In genomic region chr11:95512177-95512576, GRCh38 we compare ENCODE assay signal across 13 cellular contexts.
DNase-seq lines count a peak whose midpoint lies in the region; ATAC-seq and TF ChIP-seq lines count a peak whose summit lies in the region.
"Had no signal": no experiment of that assay in that cellular context is flagged by ENCODE, and none has a peak within 500 bp of the region (broad histone marks: within the 10 kb centered on the region; RNA-seq: fewer than 3 reads in every experiment).

No MANE protein-coding gene starts in this region.

- TF ChIP-seq CTCF in choroid plexus epithelial cell (conservative IDR thresholded peaks at IDR 0.05; ENCODE audit: low read depth, low read length) (no peak), thoracic aorta (IDR thresholded peaks at IDR 0.05) (no peak), type B pancreatic cell (conservative IDR thresholded peaks at IDR 0.05) (no peak)
- TF ChIP-seq CTCF in activated CD8-positive, alpha-beta T cell treated with anti-CD3 and anti-CD28 coated beads for 36 hours (IDR thresholded peaks at IDR 0.05), result no peak

- H3K36me3 ChIP-seq in mesenchymal stem cell (ENCODE audit: control insufficient read depth in 1 of 2, insufficient read depth in 2 of 2, low read depth in 1 of 2, low read length in 2 of 2) (no peaks in the 10 kb centered on the region), thoracic aorta (no peaks in the 10 kb centered on the region)

- H3K4me2 ChIP-seq in mesenchymal stem cell (ENCODE audit: low read length, poor library complexity, severe bottlenecking), result no peak overlapping the region

- peak overlapping the region; percentile 87 for H3K9ac ChIP-seq in mesenchymal stem cell (ENCODE audit: low read length)

- H3K18ac ChIP-seq in mesenchymal stem cell (ENCODE audit: low read depth in 1 of 2, low read length in 2 of 2), result peak overlapping the region; percentile 5 to 53

- H3K36me3 Mint-ChIP-seq in activated CD8-positive, alpha-beta T cell treated with anti-CD3 and anti-CD28 coated beads for 36 hours (ENCODE audit: low read depth), result no peaks in the 10 kb centered on the region
- H3K36me3 Mint-ChIP-seq in type B pancreatic cell, result no peaks in the 10 kb centered on the region

- H3K4me1 ChIP-seq in mesenchymal stem cell (ENCODE audit: control insufficient read depth, insufficient read depth, low read depth, low read length), result peaks cover 3% of the 10 kb centered on the region
- no peaks in the 10 kb centered on the region for H3K4me1 ChIP-seq in thoracic aorta (ENCODE audit: control insufficient read depth in 1 of 2, low read depth in 2 of 2)

- H2BK15ac ChIP-seq in mesenchymal stem cell (ENCODE audit: low read depth, poor library complexity, severe bottlenecking), result no peak overlapping the region

- no peak overlapping the region for H2BK120ac ChIP-seq in mesenchymal stem cell (ENCODE audit: low read depth, low read length)

- H3K14ac ChIP-seq in mesenchymal stem cell (ENCODE audit: low read length in 2 of 2), result no peak overlapping the region

- H3K9me3 ChIP-seq in mesenchymal stem cell (ENCODE audit: control insufficient read depth, low read length) (no peaks in the 10 kb centered on the region), thoracic aorta (no peaks in the 10 kb centered on the region)

- H2BK12ac ChIP-seq in mesenchymal stem cell (ENCODE audit: low read length in 2 of 2), result peak overlapping the region; percentile 16 to 75

- no peak overlapping the region for H2AK5ac ChIP-seq in mesenchymal stem cell (ENCODE audit: low read length, severe bottlenecking)

- no peak overlapping the region for H3K23ac ChIP-seq in mesenchymal stem cell (ENCODE audit: low read length in 2 of 2)

- H3K4me3 Mint-ChIP-seq in activated CD8-positive, alpha-beta T cell treated with anti-CD3 and anti-CD28 coated beads for 36 hours, result no peak overlapping the region
- no peak overlapping the region for H3K4me3 Mint-ChIP-seq in type B pancreatic cell
- H3K4me3 Mint-ChIP-seq: T-helper 1 cell treated with Interleukin-12 subunit alpha and Interleukin-12 subunit beta and Interleukin-4 antibody, amounts not matched to agents 30 μg/mL and 1 μg/mL, for 36 hours had no signal

- CTCF ChIA-PET in activated CD8-positive, alpha-beta T cell treated with anti-CD3 and anti-CD28 coated beads for 36 hours (lab: Charles Lee), result interaction anchor here (2.5 kb wide), 1 partner anchor 193 kb away, joined by 11 read pairs; no protein-coding TSS in a partner anchor

- no peak overlapping the region for H2BK5ac ChIP-seq in mesenchymal stem cell (ENCODE audit: low read depth, low read length, poor library complexity, severe bottlenecking)

- 19% methylated on average over 4 of the region's 4 CpGs for WGBS in mesenchymal stem cell

- POLR2A ChIA-PET in activated CD8-positive, alpha-beta T cell treated with anti-CD3 and anti-CD28 coated beads for 36 hours (lab: Charles Lee), result no interaction called here

- no peaks in the 10 kb centered on the region for H3K27me3 Mint-ChIP-seq in activated CD8-positive, alpha-beta T cell treated with anti-CD3 and anti-CD28 coated beads for 36 hours
- H3K27me3 Mint-ChIP-seq in type B pancreatic cell, result no peaks in the 10 kb centered on the region

- H3K4ac ChIP-seq in mesenchymal stem cell (ENCODE audit: low read depth in 1 of 2, low read length in 2 of 2), result no peak overlapping the region

- H3K27ac ChIP-seq in mesenchymal stem cell (ENCODE audit: low read length, poor library complexity, severe bottlenecking), result peak overlapping the region; percentile 49
- no peak overlapping the region for H3K27ac ChIP-seq in thoracic aorta

- H4K91ac ChIP-seq in mesenchymal stem cell (ENCODE audit: low read length), result no peak overlapping the region

- H3K4me3 ChIP-seq in choroid plexus epithelial cell (ENCODE audit: low read depth, low read length) (no peak overlapping the region), mesenchymal stem cell (ENCODE audit: insufficient read depth in 1 of 2, low read depth in 1 of 2, low read length in 2 of 2) (peak overlapping the region in 1 of 2 experiments; percentile 20), thoracic aorta (no peak overlapping the region)

- intact Hi-C loops in activated CD8-positive, alpha-beta T cell treated with anti-CD3 and anti-CD28 coated beads for 36 hours (cut with micrococcal nuclease), result no loop called here

- peaks cover 0 to 4% of the 10 kb centered on the region in 2 experiments for H3K27me3 ChIP-seq in mesenchymal stem cell (ENCODE audit: control insufficient read depth in 1 of 2, insufficient read depth in 1 of 2, low read length in 2 of 2)
- H3K27me3 ChIP-seq in thoracic aorta (replicated peaks; ENCODE audit: insufficient read depth), result no peaks in the 10 kb centered on the region

- H3K27ac Mint-ChIP-seq in activated CD8-positive, alpha-beta T cell treated with anti-CD3 and anti-CD28 coated beads for 36 hours, result no peak overlapping the region
- no peak overlapping the region for H3K27ac Mint-ChIP-seq in type B pancreatic cell
- H3K27ac Mint-ChIP-seq: T-helper 1 cell treated with Interleukin-12 subunit alpha and Interleukin-12 subunit beta and Interleukin-4 antibody, amounts not matched to agents 30 μg/mL and 1 μg/mL, for 36 hours had no signal

- peak; percentile 68 for DNase-seq in HS-5 (ENCODE audit: low read depth)
- DNase-seq in choroid plexus epithelial cell (ENCODE audit: low read depth), result peak; percentile 42
- DNase-seq in mesenchymal stem cell, result peak; percentile 83
- peak; percentile 4 for DNase-seq in thoracic aorta (ENCODE audit: low spot score)
- DNase-seq in activated CD8-positive, alpha-beta T cell treated with anti-CD3 and anti-CD28 coated beads for 36 hours, result no peak
- no peak for DNase-seq in type B pancreatic cell (ENCODE audit: extremely low spot score, unreplicated experiment)
- DNase-seq: H7; NCI-H1048; NK-92 treated with Interleukin-12 subunit alpha and Interleukin-12 subunit beta, amount 100 ng/mL, for 24 hours; stimulated activated CD4-positive, alpha-beta T cell treated with anti-CD3 and anti-CD28 coated beads, Interleukin-4, amount 100 ng/mL, for 4 hours had no signal

- no peaks in the 10 kb centered on the region for H3K4me1 Mint-ChIP-seq in activated CD8-positive, alpha-beta T cell treated with anti-CD3 and anti-CD28 coated beads for 36 hours (ENCODE audit: low read depth)
- peaks cover 41% of the 10 kb centered on the region for H3K4me1 Mint-ChIP-seq in type B pancreatic cell (ENCODE audit: unreplicated experiment)

- no peak overlapping the region for H4K8ac ChIP-seq in mesenchymal stem cell (ENCODE audit: low read length)

- H3K79me1 ChIP-seq in mesenchymal stem cell (replicated peaks; ENCODE audit: low read length, poor library complexity, severe bottlenecking), result no peaks in the 10 kb centered on the region

- peak; percentile 33 for ATAC-seq in thoracic aorta (ENCODE audit: insufficient number of reproducible peaks, low FRiP score, low read depth)
- no peak for ATAC-seq in GM18907 (IDR thresholded peaks at IDR 0.05; ENCODE audit: unreplicated experiment)
- ATAC-seq in GM21528 (IDR thresholded peaks at IDR 0.05; ENCODE audit: low FRiP score, unreplicated experiment), result no peak
- ATAC-seq in activated CD8-positive, alpha-beta T cell treated with anti-CD3 and anti-CD28 coated beads for 36 hours, result no peak

- no peak overlapping the region for H2AFZ ChIP-seq in mesenchymal stem cell (ENCODE audit: low read depth, low read length)

- no peaks in the 10 kb centered on the region for H3K9me3 Mint-ChIP-seq in activated CD8-positive, alpha-beta T cell treated with anti-CD3 and anti-CD28 coated beads for 36 hours
- H3K9me3 Mint-ChIP-seq in type B pancreatic cell, result no peaks in the 10 kb centered on the region
- H3K9me3 Mint-ChIP-seq: T-helper 1 cell treated with Interleukin-12 subunit alpha and Interleukin-12 subunit beta and Interleukin-4 antibody, amounts not matched to agents 30 μg/mL and 1 μg/mL, for 36 hours had no signal

Comparison
In these comparisons a context has a peak if more than half of its experiments do, and no peak if none do; other contexts are left out.
1. DNase-seq: peak in HS-5 (single experiment), choroid plexus epithelial cell (single experiment), mesenchymal stem cell (single experiment) and thoracic aorta (single experiment); none in activated CD8-positive, alpha-beta T cell treated with anti-CD3 and anti-CD28 coated beads for 36 hours (single experiment) and type B pancreatic cell (single experiment).